11 cellular contexts compared by ENCODE assay signal in the genomic region with DNA sequence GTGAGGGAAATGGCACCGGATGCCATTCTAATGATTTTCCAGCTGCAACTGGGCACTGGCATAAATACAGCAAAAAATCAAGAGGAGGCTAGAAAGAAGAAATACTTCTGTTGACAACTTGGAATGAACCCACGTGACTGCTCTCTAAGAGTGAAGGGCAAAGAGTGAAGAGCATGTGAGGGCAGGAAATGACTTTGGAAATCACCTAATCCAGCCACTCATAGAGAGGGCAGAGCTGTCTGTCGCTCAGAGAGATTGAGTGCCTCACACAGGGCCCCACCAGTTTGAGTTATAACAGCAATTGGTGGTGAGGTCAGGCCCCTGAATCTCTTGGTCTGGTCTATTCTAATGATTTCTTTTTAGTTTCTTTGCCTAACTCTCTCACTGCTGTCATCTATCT. TPM values are rescaled to one million over a fixed set of nuclear protein-coding genes. Genes with fewer than 3 reads are reported as not detected.
DNase-seq lines count a peak whose midpoint lies in the region; ATAC-seq, FAIRE-seq and TF ChIP-seq lines count a peak whose summit lies in the region.
"Had no signal": no experiment of that assay in that cellular context is flagged by ENCODE, and none has a peak within 500 bp of the region (broad histone marks: within the 10 kb centered on the region; RNA-seq: fewer than 3 reads in every experiment).

No MANE protein-coding gene starts in this region.

- ATAC-seq in GM23338 (no peak), activated B cell treated with CpG ODN at 0.5 μM for 24 hours (ENCODE audit: low read depth) (peak; percentile 26)

- H3K4me3 Mint-ChIP-seq in GM23338 = no peak overlapping the region
- H3K4me3 Mint-ChIP-seq in activated B cell treated with CpG ODN at 0.5 μM for 24 hours = no peak overlapping the region

- H3F3A ChIP-seq in GM23338 (replicated peaks; ENCODE audit: low read depth) = no peaks in the 10 kb centered on the region
- peaks cover 28% of the 10 kb centered on the region for H3F3A ChIP-seq in GM23248 (ENCODE audit: insufficient read depth)

- H3K36me3 ChIP-seq in GM23338 (ENCODE audit: insufficient read depth) (no peaks in the 10 kb centered on the region), GM23248 (ENCODE audit: low read depth) (no peaks in the 10 kb centered on the region), A673 (ENCODE audit: insufficient read depth, low read length, poor library complexity, severe bottlenecking) (no peaks in the 10 kb centered on the region)

- POLR2A ChIA-PET in activated B cell treated with CpG ODN at 0.5 μM for 24 hours (lab: Charles Lee) = interaction anchor here (0.5 kb wide), 1 partner anchor 34 kb away, joined by 4 read pairs; no protein-coding TSS in a partner anchor
- POLR2A ChIA-PET in A673 (lab: Charles Lee; ENCODE audit: low non-redundant PET) = no interaction called here

- H3K4me1 ChIP-seq in GM23338 (ENCODE audit: insufficient read depth) (peaks cover 20% of the 10 kb centered on the region), GM23248 (ENCODE audit: insufficient read depth) (peaks cover 11% of the 10 kb centered on the region), A673 (ENCODE audit: insufficient read depth, low read length, poor library complexity, severe bottlenecking) (peaks cover 13% of the 10 kb centered on the region)

- H3K79me2 ChIP-seq in GM23338 (replicated peaks; ENCODE audit: insufficient read depth) (peaks cover 2% of the 10 kb centered on the region; the same call in 1 of the 2 replicates), GM23248 (ENCODE audit: insufficient read depth) (no peaks in the 10 kb centered on the region)

- intact Hi-C loops in activated B cell treated with CpG ODN at 0.5 μM for 24 hours (cut with micrococcal nuclease) (loop anchor here (2.0 to 10.0 kb wide), 2 partner anchors 16 to 402 kb away; a partner anchor contains a TSS), A673 (cut with micrococcal nuclease; ENCODE audit: unreplicated experiment) (no loop called here)

- H3K36me3 Mint-ChIP-seq in GM23338 (ENCODE audit: low read depth) (no peaks in the 10 kb centered on the region), activated B cell treated with CpG ODN at 0.5 μM for 24 hours (ENCODE audit: low read depth) (peaks cover 31% of the 10 kb centered on the region)

- H3K4me1 Mint-ChIP-seq in GM23338 (peaks cover 23% of the 10 kb centered on the region), activated B cell treated with CpG ODN at 0.5 μM for 24 hours (peaks cover 44% of the 10 kb centered on the region)

- no peak overlapping the region for H3K4me3 ChIP-seq in GM23338
- no peak overlapping the region for H3K4me3 ChIP-seq in GM23248
- no peak overlapping the region for H3K4me3 ChIP-seq in A673 (ENCODE audit: low read depth, low read length, poor library complexity, severe bottlenecking)

- in situ Hi-C loops in GM23248 (cut with MboI) = no loop called here

- H3K4me2 ChIP-seq in GM23338 (no peak overlapping the region), GM23248 (ENCODE audit: unreplicated experiment) (no peak overlapping the region)

- no peaks in the 10 kb centered on the region for H3K9me3 Mint-ChIP-seq in GM23338
- no peaks in the 10 kb centered on the region for H3K9me3 Mint-ChIP-seq in activated B cell treated with CpG ODN at 0.5 μM for 24 hours

- H3K9me2 ChIP-seq in GM23338 (ENCODE audit: insufficient read depth) = no peaks in the 10 kb centered on the region
- no peaks in the 10 kb centered on the region for H3K9me2 ChIP-seq in GM23248 (ENCODE audit: insufficient read depth)

- H3K27me3 Mint-ChIP-seq in GM23338 (ENCODE audit: insufficient read depth, low read depth, poor library complexity) (peaks cover 8% of the 10 kb centered on the region), activated B cell treated with CpG ODN at 0.5 μM for 24 hours (no peaks in the 10 kb centered on the region)

- H3K9me3 ChIP-seq in GM23248 (ENCODE audit: low read depth) (no peaks in the 10 kb centered on the region), A673 (ENCODE audit: low read depth, low read length, poor library complexity, severe bottlenecking) (no peaks in the 10 kb centered on the region)

- no TSS peak for BruUV-seq in A673 (replicated peaks; lab: Mats Ljungman, UMichigan)

- CTCF ChIA-PET in activated B cell treated with CpG ODN at 0.5 μM for 24 hours (lab: Charles Lee) = interaction anchor here (0.7 to 0.9 kb wide), 2 partner anchors 12 to 259 kb away, joined by 3 read pairs; no protein-coding TSS in a partner anchor
- CTCF ChIA-PET in A673 (lab: Charles Lee) = interaction anchor here (0.6 kb wide), 1 partner anchor 63 kb away, joined by 7 read pairs; no protein-coding TSS in a partner anchor

- peak; percentile 29 for DNase-seq in CD1c-positive myeloid dendritic cell (ENCODE audit: extremely low spot score)
- no peak for DNase-seq in GM23338 (ENCODE audit: low spot score)
- DNase-seq in activated B cell treated with CpG ODN at 0.5 μM for 24 hours = no peak
- DNase-seq in kidney tubule cell (ENCODE audit: low spot score) = peak; percentile 92
- DNase-seq in amniotic stem cell (lab: John Stamatoyannopoulos, UW) = no peak
- DNase-seq in GM23248 = no peak
- no peak for DNase-seq in D721Med (ENCODE audit: insufficient read length, low spot score)
- DNase-seq in A673 (ENCODE audit: low spot score) = no peak
- DNase-seq: GF-D8, NCI-H526 had no signal

- no peak overlapping the region for H3K27ac ChIP-seq in GM23338 (ENCODE audit: low read depth)
- no peak overlapping the region for H3K27ac ChIP-seq in GM23248
- no peak overlapping the region for H3K27ac ChIP-seq in A673 (ENCODE audit: low read depth, low read length, poor library complexity, severe bottlenecking)
- H3K27ac ChIP-seq: epithelial cell of prostate had no signal

- no peak for TF ChIP-seq CTCF in GM23338 (conservative IDR thresholded peaks at IDR 0.05; ENCODE audit: low read depth in 2 of 2)
- TF ChIP-seq CTCF in activated B cell treated with CpG ODN at 0.5 μM for 24 hours (IDR thresholded peaks at IDR 0.05) = no peak
- no peak for TF ChIP-seq CTCF in D721Med (IDR thresholded peaks at IDR 0.05; ENCODE audit: insufficient read depth, missing control alignments)
- TF ChIP-seq CTCF in A673 (conservative IDR thresholded peaks at IDR 0.05; ENCODE audit: low read depth, low read length) = no peak

- no peak overlapping the region for H3K9ac ChIP-seq in GM23248

- H3K27ac Mint-ChIP-seq in GM23338 = peak overlapping the region; percentile 28; the same call in 1 of the 2 replicates
- H3K27ac Mint-ChIP-seq in activated B cell treated with CpG ODN at 0.5 μM for 24 hours = peak overlapping the region; percentile 13

- no peak for FAIRE-seq in D721Med (lab: Jason Lieb, UNC)

- H2AFZ ChIP-seq in GM23338 (no peak overlapping the region), GM23248 (no peak overlapping the region)

- H3K27me3 ChIP-seq in GM23338 (ENCODE audit: insufficient read depth) (no peaks in the 10 kb centered on the region), GM23248 (replicated peaks; ENCODE audit: insufficient read depth) (no peaks in the 10 kb centered on the region), A673 (replicated peaks; ENCODE audit: insufficient read depth, low read depth, low read length, poor library complexity) (no peaks in the 10 kb centered on the region)

- WGBS in GM23248 (ENCODE audit: low coverage in 1 of 2, low lambda C conversion rate in 2 of 2, missing lambda C conversion rate in 2 of 2), 2 experiments = 63 to 70% methylated on average over 3 of the region's 3 CpGs

- H4K20me1 ChIP-seq in GM23338 (replicated peaks; ENCODE audit: insufficient read depth) (no peaks in the 10 kb centered on the region), GM23248 (ENCODE audit: insufficient read depth) (no peaks in the 10 kb centered on the region)

TF ChIP-seq in GM23338, 12 proteins besides CTCF, POLR2A, EP300 and RAD21 (continues in another document):
- TF ChIP-seq EZH2 (IDR thresholded peaks at IDR 0.05; ENCODE audit: low read depth, unreplicated experiment) (no peak), NANOG (IDR thresholded peaks at IDR 0.05; ENCODE audit: borderline replicate concordance) (no peak)
- TF ChIP-seq, protein P1, sequence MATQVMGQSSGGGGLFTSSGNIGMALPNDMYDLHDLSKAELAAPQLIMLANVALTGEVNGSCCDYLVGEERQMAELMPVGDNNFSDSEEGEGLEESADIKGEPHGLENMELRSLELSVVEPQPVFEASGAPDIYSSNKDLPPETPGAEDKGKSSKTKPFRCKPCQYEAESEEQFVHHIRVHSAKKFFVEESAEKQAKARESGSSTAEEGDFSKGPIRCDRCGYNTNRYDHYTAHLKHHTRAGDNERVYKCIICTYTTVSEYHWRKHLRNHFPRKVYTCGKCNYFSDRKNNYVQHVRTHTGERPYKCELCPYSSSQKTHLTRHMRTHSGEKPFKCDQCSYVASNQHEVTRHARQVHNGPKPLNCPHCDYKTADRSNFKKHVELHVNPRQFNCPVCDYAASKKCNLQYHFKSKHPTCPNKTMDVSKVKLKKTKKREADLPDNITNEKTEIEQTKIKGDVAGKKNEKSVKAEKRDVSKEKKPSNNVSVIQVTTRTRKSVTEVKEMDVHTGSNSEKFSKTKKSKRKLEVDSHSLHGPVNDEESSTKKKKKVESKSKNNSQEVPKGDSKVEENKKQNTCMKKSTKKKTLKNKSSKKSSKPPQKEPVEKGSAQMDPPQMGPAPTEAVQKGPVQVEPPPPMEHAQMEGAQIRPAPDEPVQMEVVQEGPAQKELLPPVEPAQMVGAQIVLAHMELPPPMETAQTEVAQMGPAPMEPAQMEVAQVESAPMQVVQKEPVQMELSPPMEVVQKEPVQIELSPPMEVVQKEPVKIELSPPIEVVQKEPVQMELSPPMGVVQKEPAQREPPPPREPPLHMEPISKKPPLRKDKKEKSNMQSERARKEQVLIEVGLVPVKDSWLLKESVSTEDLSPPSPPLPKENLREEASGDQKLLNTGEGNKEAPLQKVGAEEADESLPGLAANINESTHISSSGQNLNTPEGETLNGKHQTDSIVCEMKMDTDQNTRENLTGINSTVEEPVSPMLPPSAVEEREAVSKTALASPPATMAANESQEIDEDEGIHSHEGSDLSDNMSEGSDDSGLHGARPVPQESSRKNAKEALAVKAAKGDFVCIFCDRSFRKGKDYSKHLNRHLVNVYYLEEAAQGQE (IDR thresholded peaks at IDR 0.05; ENCODE audit: unreplicated experiment) = no peak
- TF ChIP-seq, protein P2, sequence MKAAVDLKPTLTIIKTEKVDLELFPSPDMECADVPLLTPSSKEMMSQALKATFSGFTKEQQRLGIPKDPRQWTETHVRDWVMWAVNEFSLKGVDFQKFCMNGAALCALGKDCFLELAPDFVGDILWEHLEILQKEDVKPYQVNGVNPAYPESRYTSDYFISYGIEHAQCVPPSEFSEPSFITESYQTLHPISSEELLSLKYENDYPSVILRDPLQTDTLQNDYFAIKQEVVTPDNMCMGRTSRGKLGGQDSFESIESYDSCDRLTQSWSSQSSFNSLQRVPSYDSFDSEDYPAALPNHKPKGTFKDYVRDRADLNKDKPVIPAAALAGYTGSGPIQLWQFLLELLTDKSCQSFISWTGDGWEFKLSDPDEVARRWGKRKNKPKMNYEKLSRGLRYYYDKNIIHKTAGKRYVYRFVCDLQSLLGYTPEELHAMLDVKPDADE (IDR thresholded peaks at IDR 0.05) = no peak

RNA-seq across cellular contexts. Expression of a gene that starts 3.9 kb away (rescaled TPM):
- total RNA-seq in GM23338 (2014; rRNA removed; shearing (Covaris generic)) = 13.0 and 17.4 TPM in 2 replicates
- polyA plus RNA-seq in GM23338 (2016; fragmentation: Nextera tagmentation; extraction: Ambion mirVana) = 4.4 and 5.6 TPM in 2 replicates
- total RNA-seq in activated B cell treated with CpG ODN at 0.5 μM for 24 hours = 57.4 and 61.9 TPM in 2 replicates
- total RNA-seq in GM23248 (2014; rRNA removed; shearing (Covaris generic)) = 4.2 and 4.3 TPM in 2 replicates
- 2.9 and 3.0 TPM in 2 replicates for polyA plus RNA-seq in GM23248 (2016; fragmentation: Nextera tagmentation; extraction: Ambion mirVana)
- total RNA-seq in A673 (2021) = 5.6 and 6.6 TPM in 2 replicates

Comparison
In these comparisons a context has a peak if more than half of its experiments do, and no peak if none do; other contexts are left out.
1. DNase-seq: peak in CD1c-positive myeloid dendritic cell (single experiment) and kidney tubule cell (single experiment); none in GM23338 (single experiment), activated B cell treated with CpG ODN at 0.5 μM for 24 hours (single experiment), amniotic stem cell (single experiment), GM23248 (single experiment), D721Med (single experiment) and A673 (single experiment).